ENCODE assay signal across 11 cellular contexts in genomic region chr1:235933483-235934116, GRCh38.
DNase-seq lines count a peak whose midpoint lies in the region; ATAC-seq, FAIRE-seq and TF ChIP-seq lines count a peak whose summit lies in the region.
"Had no signal": no experiment of that assay in that cellular context is flagged by ENCODE, and none has a peak within 500 bp of the region (broad histone marks: within the 10 kb centered on the region; RNA-seq: fewer than 3 reads in every experiment).

No MANE protein-coding gene starts in this region.

- no peaks in the 10 kb centered on the region for H3K9me2 ChIP-seq in OCI-LY7 (ENCODE audit: insufficient read depth, low read length)

- H2AFZ ChIP-seq in OCI-LY7 (ENCODE audit: low read length) = no peak overlapping the region

- no peak for ATAC-seq in stimulated activated memory B cell treated with anti-CD40 and anti-IgM and Interleukin-4, amounts not matched to agents 10 μg/mL and 1 μg/mL and 100 μg/mL, for 72 hours
- ATAC-seq in activated naive CD8-positive, alpha-beta T cell treated with anti-CD3 and anti-CD28 coated beads, Interleukin-2, amount 50 U/mL, for 24 hours = no peak

- H3K9me3 ChIP-seq in OCI-LY7 (ENCODE audit: low read length) (no peaks in the 10 kb centered on the region), esophagus (ENCODE audit: control insufficient read depth in 2 of 2, insufficient read depth in 1 of 2, low read depth in 1 of 2, low read length in 1 of 2) (no peaks in the 10 kb centered on the region), tibial nerve (no peaks in the 10 kb centered on the region)
- H3K9me3 ChIP-seq: uterus had no signal

- no peaks in the 10 kb centered on the region for H3K36me3 Mint-ChIP-seq in stimulated activated memory B cell treated with anti-CD40 and anti-IgM and Interleukin-4, amounts not matched to agents 10 μg/mL and 1 μg/mL and 100 μg/mL, for 72 hours
- no peaks in the 10 kb centered on the region for H3K36me3 Mint-ChIP-seq in activated naive CD8-positive, alpha-beta T cell treated with anti-CD3 and anti-CD28 coated beads, Interleukin-2, amount 50 U/mL, for 24 hours (ENCODE audit: low read depth)

- no peaks in the 10 kb centered on the region for H3K79me2 ChIP-seq in OCI-LY7 (ENCODE audit: insufficient read depth, low read depth, low read length)

- BruUV-seq in OCI-LY7 (replicated peaks; lab: Mats Ljungman, UMichigan) = no TSS peak

- peak overlapping the region; percentile 28 for H3K4me2 ChIP-seq in OCI-LY7 (ENCODE audit: low read length)

- no peak overlapping the region for H3K27ac ChIP-seq in OCI-LY7 (ENCODE audit: low read depth, low read length, poor library complexity, severe bottlenecking)
- H3K27ac ChIP-seq in esophagus (ENCODE audit: low read depth in 2 of 2, low read length in 1 of 2) = peak overlapping the region; percentile 60 to 66
- H3K27ac ChIP-seq in tibial nerve = peak overlapping the region in 1 of 4 donors; percentile 47
- H3K27ac ChIP-seq: uterus had no signal

- H3K27me3 ChIP-seq in esophagus (ENCODE audit: control insufficient read depth in 1 of 2, insufficient read depth in 2 of 2, low read length in 2 of 2) = no peaks in the 10 kb centered on the region
- H3K27me3 ChIP-seq in tibial nerve = no peaks in the 10 kb centered on the region
- H3K27me3 ChIP-seq: uterus had no signal

- no peak for TF ChIP-seq CTCF in OCI-LY7 (conservative IDR thresholded peaks at IDR 0.05; ENCODE audit: low read length)
- TF ChIP-seq CTCF in tibial nerve (IDR thresholded peaks at IDR 0.05) = peak in 1 of 5 experiments; percentile 10

- H3K4me1 ChIP-seq in OCI-LY7 (ENCODE audit: insufficient read depth, low read length, poor library complexity, severe bottlenecking) (peaks cover 48% of the 10 kb centered on the region), esophagus (ENCODE audit: control insufficient read depth in 2 of 2, insufficient read depth in 2 of 2, low read length in 1 of 2) (peaks cover 7 to 14% of the 10 kb centered on the region in 2 donors), tibial nerve (peaks cover 0 to 29% (median 6%) of the 10 kb centered on the region in 4 donors)
- H3K4me1 ChIP-seq: uterus had no signal

- POLR2A ChIA-PET in OCI-LY7 (lab: Charles Lee) = interaction anchor here (0.6 to 1.3 kb wide), 5 partner anchors 15 to 429 kb away, joined by 3 to 4 read pairs (median 3); no protein-coding TSS in a partner anchor

- DNase-seq in GM19239 (ENCODE audit: insufficient read length, low spot score) = no peak
- no peak for DNase-seq in OCI-LY7 (ENCODE audit: low spot score)
- DNase-seq in tibial nerve (ENCODE audit: low spot score in 2 of 2) = no peak
- no peak for DNase-seq in activated naive CD8-positive, alpha-beta T cell treated with anti-CD3 and anti-CD28 coated beads, Interleukin-2, amount 50 U/mL, for 24 hours
- DNase-seq in activated CD4-positive, alpha-beta T cell treated with anti-CD3 and anti-CD28 coated beads for 1 hour = no peak
- DNase-seq: activated gamma-delta T cell treated with Interleukin-2 at 50 U/mL for 16 hours, NCI-H187, uterus had no signal

- H3K4me3 ChIP-seq in OCI-LY7 (ENCODE audit: low read depth, low read length, poor library complexity, severe bottlenecking) (no peak overlapping the region), esophagus (ENCODE audit: low read depth in 1 of 2, low read length in 2 of 2) (no peak overlapping the region), tibial nerve (no peak overlapping the region)
- H3K4me3 ChIP-seq: lung, uterus had no signal

- CTCF ChIA-PET in OCI-LY7 (lab: Charles Lee; ENCODE audit: unreplicated experiment) = interaction anchor here (1.6 kb wide), 1 partner anchor 8 kb away, joined by 6 read pairs; no protein-coding TSS in a partner anchor

- peak; percentile 11 for FAIRE-seq in GM19239 (lab: Jason Lieb, UNC)

- H3K27ac Mint-ChIP-seq in stimulated activated memory B cell treated with anti-CD40 and anti-IgM and Interleukin-4, amounts not matched to agents 10 μg/mL and 1 μg/mL and 100 μg/mL, for 72 hours = peak overlapping the region; percentile 53
- no peak overlapping the region for H3K27ac Mint-ChIP-seq in activated naive CD8-positive, alpha-beta T cell treated with anti-CD3 and anti-CD28 coated beads, Interleukin-2, amount 50 U/mL, for 24 hours

- WGBS in esophagus, 2 donors = 68 to 79% methylated on average over 5 of the region's 5 CpGs
- 67 to 72% methylated on average over 5 of the region's 5 CpGs for WGBS in tibial nerve, 2 donors

- TF ChIP-seq EP300 in tibial nerve (IDR thresholded peaks at IDR 0.05) = peak in 1 of 2 donors; percentile 6

- H3K4me1 Mint-ChIP-seq in stimulated activated memory B cell treated with anti-CD40 and anti-IgM and Interleukin-4, amounts not matched to agents 10 μg/mL and 1 μg/mL and 100 μg/mL, for 72 hours = peaks cover 73% of the 10 kb centered on the region
- peaks cover 52% of the 10 kb centered on the region for H3K4me1 Mint-ChIP-seq in activated naive CD8-positive, alpha-beta T cell treated with anti-CD3 and anti-CD28 coated beads, Interleukin-2, amount 50 U/mL, for 24 hours

- TF ChIP-seq POLR2A in tibial nerve (IDR thresholded peaks at IDR 0.05) = no peak

- intact Hi-C loops in OCI-LY7 (cut with micrococcal nuclease; ENCODE audit: unreplicated experiment) = no loop called here

- no peaks in the 10 kb centered on the region for H3K27me3 Mint-ChIP-seq in stimulated activated memory B cell treated with anti-CD40 and anti-IgM and Interleukin-4, amounts not matched to agents 10 μg/mL and 1 μg/mL and 100 μg/mL, for 72 hours
- H3K27me3 Mint-ChIP-seq in activated naive CD8-positive, alpha-beta T cell treated with anti-CD3 and anti-CD28 coated beads, Interleukin-2, amount 50 U/mL, for 24 hours = no peaks in the 10 kb centered on the region

- no peaks in the 10 kb centered on the region for H3K9me3 Mint-ChIP-seq in stimulated activated memory B cell treated with anti-CD40 and anti-IgM and Interleukin-4, amounts not matched to agents 10 μg/mL and 1 μg/mL and 100 μg/mL, for 72 hours
- H3K9me3 Mint-ChIP-seq in activated naive CD8-positive, alpha-beta T cell treated with anti-CD3 and anti-CD28 coated beads, Interleukin-2, amount 50 U/mL, for 24 hours = no peaks in the 10 kb centered on the region

- H4K20me1 ChIP-seq in OCI-LY7 (ENCODE audit: insufficient read depth, low read length) = no peaks in the 10 kb centered on the region

- H3K36me3 ChIP-seq in OCI-LY7 (ENCODE audit: insufficient read depth, low read length) (no peaks in the 10 kb centered on the region), esophagus (ENCODE audit: control insufficient read depth in 2 of 2, insufficient read depth in 2 of 2, low read length in 1 of 2) (no peaks in the 10 kb centered on the region), tibial nerve (no peaks in the 10 kb centered on the region)
- H3K36me3 ChIP-seq: uterus had no signal

- H3K4me3 Mint-ChIP-seq in stimulated activated memory B cell treated with anti-CD40 and anti-IgM and Interleukin-4, amounts not matched to agents 10 μg/mL and 1 μg/mL and 100 μg/mL, for 72 hours = no peak overlapping the region
- H3K4me3 Mint-ChIP-seq in activated naive CD8-positive, alpha-beta T cell treated with anti-CD3 and anti-CD28 coated beads, Interleukin-2, amount 50 U/mL, for 24 hours = no peak overlapping the region
